ENCODE assay signal across 8 cellular contexts in genomic region chr15:74373731-74374647, GRCh38. TPM values are rescaled to one million over a fixed set of nuclear protein-coding genes. Genes with fewer than 3 reads are reported as not detected.
DNase-seq lines count a peak whose midpoint lies in the region; TF ChIP-seq lines count a peak whose summit lies in the region.

No MANE protein-coding gene starts in this region.

- peak overlapping the region; percentile 77 for H3K4me3 ChIP-seq in LNCaP clone FGC (ENCODE audit: low read depth, low read length)
- peak overlapping the region; percentile 59 for H3K4me3 ChIP-seq in fibroblast of pulmonary artery (replicated peaks; ENCODE audit: low read depth, low read length)

- H3K4me3 Mint-ChIP-seq in nephron: peak overlapping the region; percentile 82 to 84 (median 82)

- no peaks in the 10 kb centered on the region for H3K36me3 Mint-ChIP-seq in nephron (ENCODE audit: low read depth)

- peaks cover 25% of the 10 kb centered on the region for H3K27me3 Mint-ChIP-seq in nephron (ENCODE audit: low read depth)

- DNase-seq in EH (ENCODE audit: low read depth): peak; percentile 89
- peak; percentile 84 for DNase-seq in H4 (ENCODE audit: low spot score)
- DNase-seq in LNCaP clone FGC (ENCODE audit: low read depth): peak; percentile 77
- peak; percentile 85 for DNase-seq in RPMI7951 (ENCODE audit: low read depth)
- DNase-seq in activated T-helper 1 cell treated with anti-CD3 and anti-CD28 coated beads, Interleukin-2, amount 50 U/mL, for 16 hours (ENCODE audit: low read depth in 1 of 2, low spot score in 1 of 2): peak; percentile 90 to 92
- DNase-seq in fibroblast of pulmonary artery (ENCODE audit: low read depth): peak; percentile 81
- peak; percentile 96 for DNase-seq in stimulated activated naive CD4-positive, alpha-beta T cell treated with Interleukin-2 at 50 U/mL for 16 hours (lab: John Stamatoyannopoulos, UW)

- peak overlapping the region in 1 of 3 experiments; percentile 60 for H3K27ac Mint-ChIP-seq in nephron

- no peaks in the 10 kb centered on the region for H3K9me3 Mint-ChIP-seq in nephron

- H3K4me1 Mint-ChIP-seq in nephron: peaks cover 6% of the 10 kb centered on the region

- TF ChIP-seq CTCF in LNCaP clone FGC (IDR thresholded peaks at IDR 0.05; ENCODE audit: control insufficient read depth, extremely low read depth, insufficient read depth): peak; percentile 89
- peak; percentile 80 for TF ChIP-seq CTCF in fibroblast of pulmonary artery (IDR thresholded peaks at IDR 0.05; ENCODE audit: low read length, missing control alignments)
- TF ChIP-seq CTCF in nephron (IDR thresholded peaks at IDR 0.05; ENCODE audit: unreplicated experiment in 3 of 3): peak; percentile 87 to 94 (median 90)

RNA-seq across cellular contexts. Expression of gene CYP11A1, which starts 6.5 kb away (rescaled TPM):
- total RNA-seq in H4 (2014; rRNA removed; shearing (Covaris generic)): not detected in 2 replicates
- not detected in 2 replicates for total RNA-seq in RPMI7951 (2014; rRNA removed; shearing (Covaris generic))

RNA-seq across cellular contexts. Expression of gene SEMA7A, which starts 59.8 kb away (rescaled TPM):
- total RNA-seq in H4 (2014; rRNA removed; shearing (Covaris generic)): 0.53 and 0.91 TPM in 2 replicates
- total RNA-seq in RPMI7951 (2014; rRNA removed; shearing (Covaris generic)): 20.7 and 20.8 TPM in 2 replicates

Comparison
In these comparisons a context has a peak if more than half of its experiments do, and no peak if none do; other contexts are left out.
1. Peak in every context shown above with its lines: DNase-seq and H3K4me3 ChIP-seq.
2. RNA of gene SEMA7A, which starts 59.8 kb away (total RNA-seq): 20.7 to 20.8 TPM in RPMI7951; 0.53 to 0.91 TPM in H4; every median in the first group is over 10 times any median in the second.